2 cellular contexts compared by ENCODE assay signal in the genomic region with DNA sequence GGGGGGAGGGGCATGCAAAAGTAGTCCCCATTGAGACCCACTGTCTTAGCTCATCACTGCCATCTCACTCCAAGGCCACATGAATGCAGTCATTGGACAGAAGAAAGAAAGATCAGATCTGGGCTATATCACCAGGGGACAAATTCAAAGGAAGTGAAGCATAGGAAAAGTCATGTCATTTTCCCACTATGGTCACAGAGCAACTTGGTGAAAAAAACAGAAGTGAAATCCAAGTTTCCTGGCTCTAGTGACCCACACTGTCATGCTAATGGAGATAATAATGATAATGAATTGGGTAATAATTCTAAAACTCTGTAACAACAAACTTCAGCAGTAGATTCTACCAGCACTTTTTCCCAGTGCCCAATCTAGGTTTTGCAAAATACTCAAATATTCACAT.
TF ChIP-seq lines count a peak whose summit lies in the region.

No MANE protein-coding gene starts in this region.

TF ChIP-seq in GM23338, 12 proteins besides CTCF, POLR2A, EP300 and RAD21 (continued from another document):
- TF ChIP-seq CREB1 (CRISPR knock-in tag; IDR thresholded peaks at IDR 0.05; ENCODE audit: low read depth) (no peak), ZNF462 (CRISPR knock-in tag; IDR thresholded peaks at IDR 0.05) (no peak), EZH2phosphoT487 (IDR thresholded peaks at IDR 0.05; ENCODE audit: unreplicated experiment) (no peak), ZNF114 (CRISPR knock-in tag; IDR thresholded peaks at IDR 0.05) (no peak), JUNB (IDR thresholded peaks at IDR 0.05; ENCODE audit: unreplicated experiment) (no peak), NANOG (IDR thresholded peaks at IDR 0.05; ENCODE audit: borderline replicate concordance) (no peak), REST (IDR thresholded peaks at IDR 0.05; ENCODE audit: unreplicated experiment) (no peak), EZH2 (IDR thresholded peaks at IDR 0.05; ENCODE audit: low read depth, unreplicated experiment) (no peak), POLR2AphosphoS5 (IDR thresholded peaks at IDR 0.05; ENCODE audit: low read depth) (no peak)

TF ChIP-seq in SK-N-SH, 30 proteins besides CTCF, POLR2A, EP300 and RAD21 (continued from another document):
- TF ChIP-seq, protein P1, sequence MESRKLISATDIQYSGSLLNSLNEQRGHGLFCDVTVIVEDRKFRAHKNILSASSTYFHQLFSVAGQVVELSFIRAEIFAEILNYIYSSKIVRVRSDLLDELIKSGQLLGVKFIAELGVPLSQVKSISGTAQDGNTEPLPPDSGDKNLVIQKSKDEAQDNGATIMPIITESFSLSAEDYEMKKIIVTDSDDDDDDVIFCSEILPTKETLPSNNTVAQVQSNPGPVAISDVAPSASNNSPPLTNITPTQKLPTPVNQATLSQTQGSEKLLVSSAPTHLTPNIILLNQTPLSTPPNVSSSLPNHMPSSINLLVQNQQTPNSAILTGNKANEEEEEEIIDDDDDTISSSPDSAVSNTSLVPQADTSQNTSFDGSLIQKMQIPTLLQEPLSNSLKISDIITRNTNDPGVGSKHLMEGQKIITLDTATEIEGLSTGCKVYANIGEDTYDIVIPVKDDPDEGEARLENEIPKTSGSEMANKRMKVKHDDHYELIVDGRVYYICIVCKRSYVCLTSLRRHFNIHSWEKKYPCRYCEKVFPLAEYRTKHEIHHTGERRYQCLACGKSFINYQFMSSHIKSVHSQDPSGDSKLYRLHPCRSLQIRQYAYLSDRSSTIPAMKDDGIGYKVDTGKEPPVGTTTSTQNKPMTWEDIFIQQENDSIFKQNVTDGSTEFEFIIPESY (IDR thresholded peaks at IDR 0.05; ENCODE audit: borderline replicate concordance, low read depth): no peak
- TF ChIP-seq RXRA (IDR thresholded peaks at IDR 0.05; ENCODE audit: borderline replicate concordance, low read depth): no peak
- TF ChIP-seq CHD2 (IDR thresholded peaks at IDR 0.05; ENCODE audit: low read length, partially characterized antibody): no peak
- TF ChIP-seq TAF1 (IDR thresholded peaks at IDR 0.05; ENCODE audit: borderline replicate concordance, low read depth, low read length): no peak
- TF ChIP-seq, protein P2, sequence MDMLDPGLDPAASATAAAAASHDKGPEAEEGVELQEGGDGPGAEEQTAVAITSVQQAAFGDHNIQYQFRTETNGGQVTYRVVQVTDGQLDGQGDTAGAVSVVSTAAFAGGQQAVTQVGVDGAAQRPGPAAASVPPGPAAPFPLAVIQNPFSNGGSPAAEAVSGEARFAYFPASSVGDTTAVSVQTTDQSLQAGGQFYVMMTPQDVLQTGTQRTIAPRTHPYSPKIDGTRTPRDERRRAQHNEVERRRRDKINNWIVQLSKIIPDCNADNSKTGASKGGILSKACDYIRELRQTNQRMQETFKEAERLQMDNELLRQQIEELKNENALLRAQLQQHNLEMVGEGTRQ (IDR thresholded peaks at IDR 0.05; ENCODE audit: borderline replicate concordance, low read depth, low read length): no peak
- TF ChIP-seq FOXM1 (IDR thresholded peaks at IDR 0.05; ENCODE audit: low read depth): no peak
TF ChIP-seq in SK-N-SH: peak in this region for 0.
